Comparison of ENCODE assay signal across 8 cellular contexts in the genomic region with DNA sequence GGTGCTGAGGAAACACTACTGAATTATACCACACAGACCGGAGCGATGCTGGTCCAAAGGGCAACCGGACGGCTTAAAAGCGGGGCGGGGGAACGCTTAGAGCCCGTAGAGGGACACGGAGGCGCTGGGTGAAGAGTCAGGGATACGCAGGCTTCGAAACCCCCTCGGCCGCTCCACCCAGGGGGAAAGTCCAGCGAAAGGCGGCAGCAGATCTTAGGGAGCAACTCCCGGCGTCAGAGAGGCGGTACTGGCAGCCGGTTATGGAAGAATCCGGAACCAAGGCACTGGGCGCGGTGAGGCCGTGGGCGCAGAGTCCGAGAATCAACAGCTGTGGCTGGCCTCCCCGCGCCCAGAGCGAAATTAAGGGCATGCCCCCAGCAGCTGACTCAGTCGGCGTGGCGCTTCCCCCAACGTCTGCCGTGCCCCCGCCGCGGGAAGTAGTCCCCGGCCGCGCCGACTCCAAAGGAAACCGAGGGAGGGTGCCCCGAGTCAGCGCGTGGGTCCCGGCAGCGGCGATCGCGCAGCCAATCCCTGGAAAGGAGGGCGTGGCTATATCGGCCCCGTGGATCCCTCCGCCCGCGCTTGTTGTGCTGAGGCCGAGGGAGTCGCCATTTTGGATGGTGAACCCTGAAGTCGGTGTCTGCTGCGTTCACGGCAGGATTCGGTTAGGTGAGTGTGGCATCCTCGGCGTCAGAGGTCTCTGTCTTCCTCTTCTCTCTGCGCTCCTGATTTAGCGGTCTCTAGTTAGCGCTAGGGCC. TPM values are rescaled to one million over a fixed set of nuclear protein-coding genes. Genes with fewer than 3 reads are reported as not detected.
A peak's percentile ranks its signal among the peaks of the same experiment; 100 is the strongest.
DNase-seq lines count a peak whose midpoint lies in the region; TF ChIP-seq lines count a peak whose summit lies in the region.

IST1 (plus strand) TSS at position 611 of the 758 bp plus-strand sequence. CDS start 20,110 bp downstream, outside the sequence.

- no peaks in the 10 kb centered on the region; the same call in 1 of the 2 replicates for H3K4me1 ChIP-seq in ES-I3 (ENCODE audit: insufficient read depth, low read length)
- H3K4me1 ChIP-seq in neural progenitor cell, result peaks cover 9% of the 10 kb centered on the region

- H3K4me1 Mint-ChIP-seq in neural progenitor cell, result peaks cover 15% of the 10 kb centered on the region

- peak within 1 kb of the TSS; percentile 88 for H3K4me2 ChIP-seq in neural progenitor cell

- peaks cover 57% of the 10 kb centered on the region for H3K79me2 ChIP-seq in neural progenitor cell (ENCODE audit: low read depth)

- H3K4me3 ChIP-seq in H7 (ENCODE audit: insufficient read depth, low read depth, low read length) (peak within 1 kb of the TSS; percentile 100), fibroblast of villous mesenchyme (ENCODE audit: low read depth, low read length) (peak within 1 kb of the TSS; percentile 97), neural progenitor cell (peak within 1 kb of the TSS; percentile 97)

- peaks cover 9% of the 10 kb centered on the region for H3K36me3 Mint-ChIP-seq in neural progenitor cell

- peak within 1 kb of the TSS; percentile 93 for H3K9ac ChIP-seq in ES-I3 (ENCODE audit: low read depth, low read length)
- peak within 1 kb of the TSS; percentile 94 for H3K9ac ChIP-seq in neural progenitor cell

- H3K36me3 ChIP-seq in ES-I3 (ENCODE audit: insufficient read depth, low read length) (no peaks in the 10 kb centered on the region; the same call in 1 of the 2 replicates), H7 (replicated peaks; ENCODE audit: control insufficient read depth, insufficient read depth, low read length) (no peaks in the 10 kb centered on the region), neural progenitor cell (no peaks in the 10 kb centered on the region)

- H4K20me1 ChIP-seq in neural progenitor cell (ENCODE audit: low read depth), result peaks cover 42% of the 10 kb centered on the region

- H2AFZ ChIP-seq in neural progenitor cell (replicated peaks), result peak within 1 kb of the TSS; percentile 65

- H3K27me3 ChIP-seq in H7 (ENCODE audit: control insufficient read depth, insufficient read depth, low read length) (no peaks in the 10 kb centered on the region), neural progenitor cell (no peaks in the 10 kb centered on the region)

- peaks cover 3% of the 10 kb centered on the region for H3K27me3 Mint-ChIP-seq in neural progenitor cell (ENCODE audit: insufficient read depth, low read depth)

- TF ChIP-seq CTCF in fibroblast of villous mesenchyme (IDR thresholded peaks at IDR 0.05; ENCODE audit: insufficient read depth, low read depth, low read length), result no peak
- no peak for TF ChIP-seq CTCF in neural progenitor cell (IDR thresholded peaks at IDR 0.05)

- H3K27ac Mint-ChIP-seq in neural progenitor cell, result peak within 1 kb of the TSS; percentile 99

- H3K4me3 Mint-ChIP-seq in neural progenitor cell, result peak within 1 kb of the TSS; percentile 99

- H3K27ac ChIP-seq in neural progenitor cell, result peak within 1 kb of the TSS; percentile 82

- H3K9me3 ChIP-seq in ES-I3 (ENCODE audit: control insufficient read depth, insufficient read depth, low read length) (no peaks in the 10 kb centered on the region), neural progenitor cell (ENCODE audit: low read depth) (no peaks in the 10 kb centered on the region)

- peaks cover 28% of the 10 kb centered on the region for H3F3A ChIP-seq in neural progenitor cell (ENCODE audit: low read depth)

- DNase-seq in H7, result peak; percentile 98
- DNase-seq in M059J (ENCODE audit: low read depth), result peak; percentile 97
- DNase-seq in SIG-M5 (lab: John Stamatoyannopoulos, UW), result peak; percentile 53
- DNase-seq in activated gamma-delta T cell treated with Interleukin-2 at 50 U/mL for 16 hours, result peak; percentile 98
- peak; percentile 99 for DNase-seq in fibroblast of villous mesenchyme (ENCODE audit: low read depth)
- DNase-seq in neural progenitor cell (ENCODE audit: low spot score), result peak; percentile 99
- DNase-seq in stromal cell of bone marrow (ENCODE audit: low read depth), result peak; percentile 97

- peaks cover 5% of the 10 kb centered on the region for H3K9me3 Mint-ChIP-seq in neural progenitor cell

RNA-seq across cellular contexts. Expression of gene IST1, which starts in this region (rescaled TPM):
- 267 and 292 TPM in 2 replicates for total RNA-seq in H7 (2014; rRNA removed; shearing (Covaris generic))
- total RNA-seq in M059J (2014; rRNA removed; shearing (Covaris generic)), result 233 and 241 TPM in 2 replicates
- total RNA-seq in fibroblast of villous mesenchyme (146 and 206 TPM in 2 replicates), neural progenitor cell (ENCODE audit: low replicate concordance) (376 and 400 TPM in 2 replicates)

Comparison
In these comparisons a context has a peak if more than half of its experiments do, and no peak if none do; other contexts are left out.
1. Peak in every context shown above with its lines: DNase-seq, H3K4me3 ChIP-seq and H3K27ac ChIP-seq.